In genomic region chr3:143311096-143311495, GRCh38 we compare ENCODE assay signal across 22 cellular contexts.
"Had no signal": no experiment of that assay in that cellular context is flagged by ENCODE, and none has a peak within 500 bp of the region (broad histone marks: within the 10 kb centered on the region; RNA-seq: fewer than 3 reads in every experiment).

No MANE protein-coding gene starts in this region.

- H3K27ac ChIP-seq: gastroesophageal sphincter, left lung, lower lobe of right lung, neural progenitor cell, parathyroid adenoma, prostate gland, right lobe of liver, spleen, testis, transverse colon had no signal

- H3K27me3 ChIP-seq: gastroesophageal sphincter, left lung, neural progenitor cell, right lobe of liver, spleen, testis, transverse colon had no signal

- H3K9me3 ChIP-seq: gastroesophageal sphincter, left lung, lower lobe of right lung, prostate gland, right lobe of liver, spleen, testis, transverse colon had no signal

- DNase-seq: effector memory CD4-positive, alpha-beta T cell; glutamatergic neuron; islet precursor cell; left lung; lower lobe of right lung; midbrain; occipital lobe; retina; right lobe of liver; spleen; stimulated activated CD4-positive, alpha-beta T cell treated with anti-CD3 and anti-CD28 coated beads, Interleukin-2, amount 100 ng/mL, for 24 hours; stimulated activated CD4-positive, alpha-beta T cell treated with anti-CD3 and anti-CD28 coated beads, Interleukin-4, amount 100 ng/mL, for 4 hours; stimulated activated naive B cell treated with anti-CD40 and anti-IgM and Interleukin-4, amounts not matched to agents 10 μg/mL and 1 μg/mL and 100 μg/mL, for 72 hours; stimulated activated naive CD8-positive, alpha-beta T cell treated with anti-CD3 and anti-CD28 coated beads, Interleukin-15, amount 100 ng/mL, for 72 hours; testis; transverse colon had no signal

- H3K4me1 ChIP-seq: left lung, lower lobe of right lung, neural progenitor cell, parathyroid adenoma, prostate gland had no signal

- ATAC-seq: esophagus mucosa; gastroesophageal sphincter; left lung; lower lobe of right lung; natural killer cell treated with Interleukin-12 subunit alpha and Interleukin-12 subunit beta and Interleukin-15 and Interleukin-18, amount 100 ng/mL, for 72 hours; right lobe of liver; stimulated activated naive B cell treated with anti-CD40 and anti-IgM and Interleukin-4, amounts not matched to agents 10 μg/mL and 1 μg/mL and 100 μg/mL, for 72 hours; stimulated activated naive CD8-positive, alpha-beta T cell treated with anti-CD3 and anti-CD28 coated beads, Interleukin-15, amount 100 ng/mL, for 72 hours had no signal

- H3K79me2 ChIP-seq: parathyroid adenoma had no signal

- H3K36me3 ChIP-seq: gastroesophageal sphincter, left lung, lower lobe of right lung, neural progenitor cell, prostate gland, right lobe of liver, spleen, transverse colon had no signal

- H3K4me3 ChIP-seq: gastroesophageal sphincter, left lung, lower lobe of right lung, neural progenitor cell, prostate gland, right lobe of liver, spleen, testis, transverse colon had no signal

- H3K9ac ChIP-seq: neural progenitor cell, parathyroid adenoma had no signal

- H2AFZ ChIP-seq: neural progenitor cell, parathyroid adenoma had no signal

- H3K4me2 ChIP-seq: neural progenitor cell had no signal
